ENCODE assay signal across 15 cellular contexts in the genomic region with DNA sequence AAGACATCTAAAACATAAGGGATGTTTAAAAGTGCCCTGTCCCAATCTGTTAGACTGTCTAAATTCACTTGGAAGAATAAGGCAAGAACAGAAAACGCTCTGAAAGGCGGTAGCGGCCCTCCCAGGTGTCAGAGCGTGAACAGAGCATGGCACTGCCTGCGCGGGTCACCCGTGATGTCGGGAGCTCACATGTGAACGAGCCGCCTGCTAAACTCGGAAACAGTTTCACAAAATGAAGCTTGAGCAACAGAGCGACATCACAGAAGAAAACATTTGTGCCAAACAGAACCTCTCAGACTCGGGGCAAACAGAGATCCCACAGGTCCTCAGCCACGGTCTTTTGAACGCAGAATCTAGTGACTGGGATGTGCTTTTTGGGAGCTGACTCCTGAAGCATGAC. TPM values are rescaled to one million over a fixed set of nuclear protein-coding genes. Genes with fewer than 3 reads are reported as not detected.
DNase-seq lines count a peak whose midpoint lies in the region; ATAC-seq and TF ChIP-seq lines count a peak whose summit lies in the region.
"Had no signal": no experiment of that assay in that cellular context is flagged by ENCODE, and none has a peak within 500 bp of the region (broad histone marks: within the 10 kb centered on the region; RNA-seq: fewer than 3 reads in every experiment).

No MANE protein-coding gene starts in this region.

- TF ChIP-seq CTCF in DOHH2 (IDR thresholded peaks at IDR 0.05; ENCODE audit: low read depth, low read length, poor library complexity, severe bottlenecking) (no peak), PC-3 (conservative IDR thresholded peaks at IDR 0.05; ENCODE audit: low read depth, low read length) (no peak), endodermal cell (conservative IDR thresholded peaks at IDR 0.05) (no peak), gastrocnemius medialis (IDR thresholded peaks at IDR 0.05 in 4 of 5, conservative IDR thresholded peaks at IDR 0.05 in 1 of 5) (no peak), Peyer's patch (IDR thresholded peaks at IDR 0.05) (no peak)

- WGBS in endodermal cell (ENCODE audit: insufficient coverage in 1 of 2, insufficient read length in 1 of 2), 2 experiments: 86 to 89% methylated on average over 13 to 15 of the region's 15 CpGs

- TSS peak; percentile 7 for BruUV-seq in PC-3 (replicated peaks; lab: Mats Ljungman, UMichigan)

- H3K27me3 ChIP-seq in DOHH2 (ENCODE audit: control insufficient read depth, low read length) (no peaks in the 10 kb centered on the region), PC-3 (ENCODE audit: low read length) (no peaks in the 10 kb centered on the region), endodermal cell (ENCODE audit: control insufficient read depth, insufficient read depth, low read length, poor library complexity, severe bottlenecking) (no peaks in the 10 kb centered on the region), gastrocnemius medialis (no peaks in the 10 kb centered on the region), Peyer's patch (no peaks in the 10 kb centered on the region)
- H3K27me3 ChIP-seq: sigmoid colon had no signal

- H3K36me3 Mint-ChIP-seq in endodermal cell (ENCODE audit: low read depth): peaks cover 27% of the 10 kb centered on the region

- no peak overlapping the region for H3K4me3 Mint-ChIP-seq in endodermal cell
- H3K4me3 Mint-ChIP-seq: activated CD4-positive, alpha-beta memory T cell treated with anti-CD3 and anti-CD28 coated beads, Interleukin-2, amount 10 ng/mL, durations not matched to agents 7 days and 5 days; CD8-positive, alpha-beta T cell; nephron had no signal

- H3K4me1 Mint-ChIP-seq in endodermal cell: no peaks in the 10 kb centered on the region
- H3K4me1 Mint-ChIP-seq: activated CD4-positive, alpha-beta memory T cell treated with anti-CD3 and anti-CD28 coated beads, Interleukin-2, amount 10 ng/mL, durations not matched to agents 7 days and 5 days had no signal

- no peak overlapping the region for H2AFZ ChIP-seq in PC-3 (ENCODE audit: low read length)

- H3K36me3 ChIP-seq in DOHH2 (ENCODE audit: control insufficient read depth, low read length) (0 out of 2 replicates have a peak, but pooled peaks cover 3% of the 10 kb centered on the region), PC-3 (ENCODE audit: low read depth, low read length) (peaks cover 24% of the 10 kb centered on the region), endodermal cell (ENCODE audit: control insufficient read depth, insufficient read depth, low read length) (peaks cover 40% of the 10 kb centered on the region), gastrocnemius medialis (peaks cover 0 to 43% of the 10 kb centered on the region in 2 donors), Peyer's patch (peaks cover 0 to 54% (median 0%) of the 10 kb centered on the region in 3 donors)

- no peaks in the 10 kb centered on the region for H3K9me3 ChIP-seq in DOHH2 (ENCODE audit: control insufficient read depth, insufficient read depth, low read length)
- no peaks in the 10 kb centered on the region for H3K9me3 ChIP-seq in PC-3 (ENCODE audit: low read length)
- H3K9me3 ChIP-seq in endodermal cell (ENCODE audit: control insufficient read depth, low read length): no peaks in the 10 kb centered on the region
- no peaks in the 10 kb centered on the region for H3K9me3 ChIP-seq in gastrocnemius medialis
- no peaks in the 10 kb centered on the region for H3K9me3 ChIP-seq in Peyer's patch
- H3K9me3 ChIP-seq: lower lobe of right lung, mucosa of descending colon, sigmoid colon had no signal

- H3K27ac ChIP-seq in DOHH2 (ENCODE audit: low read depth, low read length) (no peak overlapping the region), PC-3 (ENCODE audit: low read length) (no peak overlapping the region), endodermal cell (ENCODE audit: low read depth, low read length) (peak overlapping the region; percentile 22), gastrocnemius medialis (peak overlapping the region in 3 of 4 donors; percentile 12 to 62 (median 22)), Peyer's patch (peak overlapping the region in 1 of 4 donors; percentile 6)
- H3K27ac ChIP-seq: lower lobe of right lung, sigmoid colon had no signal

- CTCF ChIA-PET in PC-3 (lab: Charles Lee): no interaction called here

- ATAC-seq in PC-3: no peak
- ATAC-seq in gastrocnemius medialis: peak in 1 of 2 donors; percentile 21
- no peak for ATAC-seq in GM21381 (IDR thresholded peaks at IDR 0.05; ENCODE audit: unreplicated experiment)
- ATAC-seq in GM19395 (IDR thresholded peaks at IDR 0.05; ENCODE audit: unreplicated experiment): no peak

- H3K4me2 ChIP-seq in DOHH2 (ENCODE audit: low read length) (peak overlapping the region; percentile 42), PC-3 (ENCODE audit: low read length) (no peak overlapping the region)

- no peaks in the 10 kb centered on the region for H3K27me3 Mint-ChIP-seq in endodermal cell (ENCODE audit: insufficient read depth)
- H3K27me3 Mint-ChIP-seq: activated CD4-positive, alpha-beta memory T cell treated with anti-CD3 and anti-CD28 coated beads, Interleukin-2, amount 10 ng/mL, durations not matched to agents 7 days and 5 days had no signal

- H3K4me3 ChIP-seq in DOHH2 (ENCODE audit: low read length): no peak overlapping the region
- H3K4me3 ChIP-seq in PC-3 (ENCODE audit: low read length): no peak overlapping the region
- no peak overlapping the region for H3K4me3 ChIP-seq in endodermal cell (ENCODE audit: low read length)
- no peak overlapping the region for H3K4me3 ChIP-seq in gastrocnemius medialis
- H3K4me3 ChIP-seq in Peyer's patch: no peak overlapping the region
- H3K4me3 ChIP-seq: lower lobe of right lung, mucosa of descending colon, sigmoid colon had no signal

- H3K9ac ChIP-seq in PC-3 (ENCODE audit: low read length) (no peak overlapping the region), endodermal cell (ENCODE audit: extremely low read depth, low read length, poor library complexity, severe bottlenecking) (no peak overlapping the region)

- H3K79me2 ChIP-seq in DOHH2 (ENCODE audit: control insufficient read depth, low read length) (no peaks in the 10 kb centered on the region), PC-3 (ENCODE audit: low read length) (peaks cover 19% of the 10 kb centered on the region)

- H4K20me1 ChIP-seq in DOHH2 (ENCODE audit: control insufficient read depth, insufficient read depth, low read depth, low read length) (no peaks in the 10 kb centered on the region), PC-3 (ENCODE audit: low read length) (no peaks in the 10 kb centered on the region)

- DNase-seq in PC-3 (no peak), endodermal cell (no peak), gastrocnemius medialis (peak in 1 of 2 donors; percentile 53), Peyer's patch (no peak)
- DNase-seq: effector memory CD4-positive, alpha-beta T cell; GOT3; sigmoid colon had no signal

- intact Hi-C loops in PC-3 (cut with micrococcal nuclease): loop anchor here (2.0 to 10.0 kb wide), 3 partner anchors 106 to 540 kb away; a partner anchor contains a TSS
- intact Hi-C loops in gastrocnemius medialis (cut with DNase I; ENCODE audit: low total_unique reads): no loop called here

- no peaks in the 10 kb centered on the region for H3K9me3 Mint-ChIP-seq in endodermal cell
- H3K9me3 Mint-ChIP-seq: activated CD4-positive, alpha-beta memory T cell treated with anti-CD3 and anti-CD28 coated beads, Interleukin-2, amount 10 ng/mL, durations not matched to agents 7 days and 5 days; CD8-positive, alpha-beta T cell; nephron had no signal

- H3K4me1 ChIP-seq in DOHH2 (ENCODE audit: control insufficient read depth, low read length) (peaks cover 15% of the 10 kb centered on the region), PC-3 (ENCODE audit: insufficient read depth, low read length) (no peaks in the 10 kb centered on the region), endodermal cell (ENCODE audit: control insufficient read depth, insufficient read depth, low read length) (no peaks in the 10 kb centered on the region), gastrocnemius medialis (peaks cover 6 to 8% of the 10 kb centered on the region in 2 donors), Peyer's patch (no peaks in the 10 kb centered on the region)

- POLR2A ChIA-PET in PC-3 (lab: Charles Lee; ENCODE audit: unreplicated experiment): no interaction called here

- in situ Hi-C loops in gastrocnemius medialis (cut with MboI; ENCODE audit: low sequenced_read_pairs in 4 of 4): no loop called here

- H3F3A ChIP-seq in DOHH2 (ENCODE audit: control insufficient read depth, insufficient read depth) (no peaks in the 10 kb centered on the region), PC-3 (ENCODE audit: low read length, unreplicated experiment) (no peaks in the 10 kb centered on the region)

- no peak for TF ChIP-seq POLR2A in gastrocnemius medialis (IDR thresholded peaks at IDR 0.05)
- TF ChIP-seq POLR2A in Peyer's patch (IDR thresholded peaks at IDR 0.05): no peak

- H3K9me2 ChIP-seq in DOHH2 (replicated peaks; ENCODE audit: control insufficient read depth, low read length): no peaks in the 10 kb centered on the region
- H3K9me2 ChIP-seq in PC-3 (replicated peaks; ENCODE audit: low read length): no peaks in the 10 kb centered on the region

- peak overlapping the region; percentile 72 for H3K27ac Mint-ChIP-seq in endodermal cell
- H3K27ac Mint-ChIP-seq: activated CD4-positive, alpha-beta memory T cell treated with anti-CD3 and anti-CD28 coated beads, Interleukin-2, amount 10 ng/mL, durations not matched to agents 7 days and 5 days; CD8-positive, alpha-beta T cell had no signal

RNA-seq across cellular contexts. Expression of a gene that starts 12.8 kb away (rescaled TPM):
- 52.5 and 55.0 TPM in 2 replicates for total RNA-seq in PC-3 (2014; rRNA removed)
- 100 to 1,000 TPM; 130 to 152 TPM for total RNA-seq in endodermal cell
- 158 TPM for polyA plus RNA-seq in endodermal cell (2013, experiment 1 of 2)
- polyA plus RNA-seq in endodermal cell (2013, experiment 2 of 2): 139 TPM
- 100 to 1,000 TPM in 3 of 4 donors, 10 to 100 TPM in 1; 60.5 to 180 (median 114) TPM for total RNA-seq in gastrocnemius medialis
- total RNA-seq in Peyer's patch: 10 to 100 TPM; 21.5 to 91.2 (median 69.6) TPM

RNA-seq across cellular contexts. Expression of a gene that starts 42.3 kb away (rescaled TPM):
- total RNA-seq in PC-3 (2014; rRNA removed): 9.4 and 11.5 TPM in 2 replicates
- 10 to 100 TPM; 27.2 to 32.0 TPM for total RNA-seq in endodermal cell
- polyA plus RNA-seq in endodermal cell (2013, experiment 1 of 2): 18.7 TPM
- polyA plus RNA-seq in endodermal cell (2013, experiment 2 of 2): 19.2 TPM
- 10 to 100 TPM; 16.0 to 59.6 (median 33.9) TPM for total RNA-seq in gastrocnemius medialis
- 10 to 100 TPM; 33.8 to 74.1 (median 44.1) TPM for total RNA-seq in Peyer's patch

Comparison
In these comparisons a context has a peak if more than half of its experiments do, and no peak if none do; other contexts are left out.
1. H3K27ac ChIP-seq: peak in endodermal cell (single experiment) and gastrocnemius medialis (3 of 4); none in DOHH2 (single experiment) and PC-3 (single experiment).